22 cellular contexts compared by ENCODE assay signal in genomic region chrX:103537871-103538387, GRCh38. TPM values are rescaled to one million over a fixed set of nuclear protein-coding genes. Genes with fewer than 3 reads are reported as not detected.
A peak's percentile ranks its signal among the peaks of the same experiment; 100 is the strongest.
DNase-seq lines count a peak whose midpoint lies in the region; ATAC-seq and TF ChIP-seq lines count a peak whose summit lies in the region.
"Had no signal": no experiment of that assay in that cellular context is flagged by ENCODE, and none has a peak within 500 bp of the region (broad histone marks: within the 10 kb centered on the region; RNA-seq: fewer than 3 reads in every experiment).

No MANE protein-coding gene starts in this region.

- CTCF ChIA-PET in A673 (lab: Charles Lee) = no interaction called here

- POLR2A ChIA-PET in A673 (lab: Charles Lee; ENCODE audit: low non-redundant PET) = no interaction called here

- H3K27me3 ChIP-seq in ascending aorta = no peaks in the 10 kb centered on the region
- no peaks in the 10 kb centered on the region for H3K27me3 ChIP-seq in gastroesophageal sphincter
- H3K27me3 ChIP-seq in smooth muscle cell (ENCODE audit: low read depth) = no peaks in the 10 kb centered on the region
- no peaks in the 10 kb centered on the region for H3K27me3 ChIP-seq in vagina
- H3K27me3 ChIP-seq in A673 (replicated peaks; ENCODE audit: insufficient read depth, low read depth, low read length, poor library complexity) = peaks cover 5% of the 10 kb centered on the region
- H3K27me3 ChIP-seq: cardiac muscle cell had no signal

- no peak overlapping the region for H3K4me3 ChIP-seq in ascending aorta
- H3K4me3 ChIP-seq in gastroesophageal sphincter = no peak overlapping the region
- no peak overlapping the region for H3K4me3 ChIP-seq in smooth muscle cell
- no peak overlapping the region for H3K4me3 ChIP-seq in vagina
- H3K4me3 ChIP-seq in A673 (ENCODE audit: low read depth, low read length, poor library complexity, severe bottlenecking) = no peak overlapping the region
- H3K4me3 ChIP-seq: cardiac muscle cell, SK-N-MC had no signal

- intact Hi-C loops in ascending aorta (cut with DNase I) (loop anchor here (2.0 to 5.0 kb wide), 4 partner anchors 49 to 149 kb away; partner anchors contain the start of genes MORF4L2, TCEAL1, TCEAL3 and TCEAL4), vagina (cut with DNase I) (loop anchor here (5.0 kb wide), 2 partner anchors 89 to 149 kb away; partner anchors contain the start of genes MORF4L2 and TCEAL1), A673 (cut with micrococcal nuclease; ENCODE audit: unreplicated experiment) (loop anchor here (2.0 to 10.0 kb wide), 3 partner anchors 137 to 597 kb away; no protein-coding TSS in a partner anchor)

- no peaks in the 10 kb centered on the region for H3K79me2 ChIP-seq in smooth muscle cell (ENCODE audit: low read depth)

- H4K20me1 ChIP-seq in smooth muscle cell (ENCODE audit: low read depth) = no peaks in the 10 kb centered on the region

- H3K27ac ChIP-seq in ascending aorta (peak overlapping the region; percentile 72 to 80), gastroesophageal sphincter (peak overlapping the region; percentile 65 to 94 (median 78)), smooth muscle cell (ENCODE audit: low read depth) (peak overlapping the region; percentile 23), vagina (peak overlapping the region; percentile 78), A673 (ENCODE audit: low read depth, low read length, poor library complexity, severe bottlenecking) (no peak overlapping the region)
- H3K27ac ChIP-seq: cardiac muscle cell, SK-N-MC had no signal

- H3K9me3 ChIP-seq in ascending aorta = no peaks in the 10 kb centered on the region
- no peaks in the 10 kb centered on the region for H3K9me3 ChIP-seq in gastroesophageal sphincter
- H3K9me3 ChIP-seq in smooth muscle cell (replicated peaks; ENCODE audit: low read depth) = no peaks in the 10 kb centered on the region
- H3K9me3 ChIP-seq in vagina = no peaks in the 10 kb centered on the region
- H3K9me3 ChIP-seq in A673 (ENCODE audit: low read depth, low read length, poor library complexity, severe bottlenecking) = no peaks in the 10 kb centered on the region

- no peak for TF ChIP-seq CTCF in ascending aorta (IDR thresholded peaks at IDR 0.05)
- TF ChIP-seq CTCF in gastroesophageal sphincter (IDR thresholded peaks at IDR 0.05) = no peak
- TF ChIP-seq CTCF in smooth muscle cell (IDR thresholded peaks at IDR 0.05; ENCODE audit: borderline replicate concordance, insufficient read depth, poor library complexity, severe bottlenecking) = no peak
- no peak for TF ChIP-seq CTCF in vagina (IDR thresholded peaks at IDR 0.05)
- TF ChIP-seq CTCF in A673 (conservative IDR thresholded peaks at IDR 0.05; ENCODE audit: low read depth, low read length) = no peak

- no peaks in the 10 kb centered on the region for H3F3A ChIP-seq in smooth muscle cell (ENCODE audit: low read depth)

- no peak for TF ChIP-seq EP300 in gastroesophageal sphincter (IDR thresholded peaks at IDR 0.05)

- H3K4me1 ChIP-seq in ascending aorta = peaks cover 0 to 14% of the 10 kb centered on the region in 2 donors
- peaks cover 0 to 25% (median 0%) of the 10 kb centered on the region in 3 donors for H3K4me1 ChIP-seq in gastroesophageal sphincter
- H3K4me1 ChIP-seq in smooth muscle cell (ENCODE audit: low read depth) = no peaks in the 10 kb centered on the region
- H3K4me1 ChIP-seq in vagina = peaks cover 14% of the 10 kb centered on the region
- no peaks in the 10 kb centered on the region for H3K4me1 ChIP-seq in A673 (ENCODE audit: insufficient read depth, low read length, poor library complexity, severe bottlenecking)

- DNase-seq in ascending aorta (ENCODE audit: low spot score in 2 of 2) (no peak), smooth muscle cell (lab: John Stamatoyannopoulos, UW; ENCODE audit: unreplicated experiment) (no peak), vagina (ENCODE audit: extremely low spot score in 2 of 2) (no peak), A673 (ENCODE audit: low spot score) (no peak), glomerular visceral epithelial cell (ENCODE audit: extremely low spot score) (no peak)
- DNase-seq in activated CD4-positive, CD25-positive, alpha-beta regulatory T cell treated with anti-CD3 and anti-CD28 coated beads, Interleukin-2, amount 50 U/mL, for 72 hours = no peak
- DNase-seq: activated CD4-positive, alpha-beta T cell treated with anti-CD3 and anti-CD28 coated beads for 48 hours; activated naive CD4-positive, alpha-beta T cell; activated T-cell treated with anti-CD3 and anti-CD28 coated beads, Interleukin-2, amount 50 U/mL, for 4 hours; amniotic stem cell; cortex of kidney; H9; mesendoderm; NCI-H187; NCI-H526; stimulated activated CD4-positive, alpha-beta T cell treated with anti-CD3 and anti-CD28 coated beads, Interleukin-4, amount 100 ng/mL, for 24 hours; stimulated activated naive CD4-positive, alpha-beta T cell; T-helper 2 cell had no signal

- TF ChIP-seq POLR2A in gastroesophageal sphincter (IDR thresholded peaks at IDR 0.05) (no peak), vagina (IDR thresholded peaks at IDR 0.05) (no peak)

- BruUV-seq in A673 (replicated peaks; lab: Mats Ljungman, UMichigan) = no TSS peak

- 69 to 76% methylated on average over 2 of the region's 3 CpGs for WGBS in gastroesophageal sphincter (ENCODE audit: low coverage in 1 of 2), 2 donors
- 84% methylated on average over 3 of the region's 3 CpGs for WGBS in smooth muscle cell (ENCODE audit: low lambda C conversion rate)

- no peak overlapping the region for H2AFZ ChIP-seq in smooth muscle cell (ENCODE audit: low read depth)

- H3K36me3 ChIP-seq in ascending aorta (no peaks in the 10 kb centered on the region), gastroesophageal sphincter (no peaks in the 10 kb centered on the region), smooth muscle cell (ENCODE audit: low read depth) (no peaks in the 10 kb centered on the region), vagina (no peaks in the 10 kb centered on the region), A673 (ENCODE audit: insufficient read depth, low read length, poor library complexity, severe bottlenecking) (no peaks in the 10 kb centered on the region)
- H3K36me3 ChIP-seq: cardiac muscle cell had no signal

- H3K9ac ChIP-seq in smooth muscle cell (ENCODE audit: low read depth) = no peak overlapping the region

- ATAC-seq in gastroesophageal sphincter = no peak
- ATAC-seq: activated T-cell treated with anti-CD3 and anti-CD28 coated beads, Interleukin-2, amount 50 U/mL, for 4 hours had no signal

- H3K4me2 ChIP-seq in smooth muscle cell = no peak overlapping the region

RNA-seq across cellular contexts. Expression of gene RAB40A, which starts 18.6 kb away (rescaled TPM):
- 1.5 TPM for total RNA-seq in ascending aorta
- total RNA-seq in gastroesophageal sphincter = 1 to 10 TPM; 1.3 to 8.9 (median 4.6) TPM
- 0.13 and 0.49 TPM in 2 replicates for total RNA-seq in smooth muscle cell
- polyA plus RNA-seq in smooth muscle cell = 0.63 and 0.85 TPM in 2 replicates
- total RNA-seq in vagina = 0.98 TPM
- total RNA-seq in A673 (2021) = not detected in 2 replicates
- total RNA-seq: H9, RPMI7951 had no signal

RNA-seq across cellular contexts. Expression of gene TCEAL4, which starts 47.4 kb away (rescaled TPM):
- total RNA-seq in ascending aorta (91.7 TPM), gastroesophageal sphincter (100 to 1,000 TPM; 424 to 874 (median 497) TPM), smooth muscle cell (40.2 and 51.3 TPM in 2 replicates), vagina (140 TPM), A673 (2021) (37.3 and 39.7 TPM in 2 replicates)
- 74.4 and 76.2 TPM in 2 replicates for polyA plus RNA-seq in smooth muscle cell
